7 cellular contexts compared by ENCODE assay signal in the genomic region with DNA sequence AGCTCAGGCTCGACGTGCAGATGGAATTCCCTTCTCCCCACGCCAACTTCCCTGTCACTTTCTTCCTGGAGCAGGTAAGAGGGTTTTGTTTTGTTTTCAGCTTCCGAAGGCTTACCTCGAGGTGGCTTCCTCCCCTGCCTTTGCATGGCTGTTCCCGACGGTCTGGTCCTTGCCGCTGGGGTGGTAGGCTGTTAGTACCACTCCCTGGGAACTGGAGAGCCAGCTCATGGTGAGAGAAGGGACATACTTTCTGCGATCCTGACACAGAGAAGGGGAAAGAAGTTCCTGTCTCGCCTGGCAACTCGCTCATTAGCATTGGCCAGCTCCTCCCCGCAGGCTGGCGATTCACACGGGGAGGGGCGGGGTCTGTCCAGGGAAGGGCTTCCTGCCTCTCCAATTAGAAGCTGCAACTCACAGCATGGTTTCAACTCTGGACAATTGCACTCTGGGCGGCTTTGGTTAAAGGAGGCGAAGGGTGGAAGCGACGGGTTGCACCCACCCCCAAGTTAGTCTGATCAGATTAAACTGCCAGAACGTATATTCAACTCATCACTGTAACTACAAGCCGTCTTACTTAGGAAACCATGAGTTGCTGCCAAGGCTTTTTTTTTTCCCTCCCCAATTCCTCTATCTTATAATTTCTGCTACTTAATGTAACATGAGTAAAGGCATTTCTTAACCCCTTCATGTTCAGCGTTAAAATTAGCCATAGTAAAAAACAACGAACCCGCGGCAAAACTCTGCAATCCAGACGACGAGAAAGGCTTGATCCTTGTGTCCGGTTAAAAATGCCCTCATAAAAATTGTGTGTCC.
DNase-seq lines count a peak whose midpoint lies in the region; ATAC-seq and TF ChIP-seq lines count a peak whose summit lies in the region.

A gene with protein sequence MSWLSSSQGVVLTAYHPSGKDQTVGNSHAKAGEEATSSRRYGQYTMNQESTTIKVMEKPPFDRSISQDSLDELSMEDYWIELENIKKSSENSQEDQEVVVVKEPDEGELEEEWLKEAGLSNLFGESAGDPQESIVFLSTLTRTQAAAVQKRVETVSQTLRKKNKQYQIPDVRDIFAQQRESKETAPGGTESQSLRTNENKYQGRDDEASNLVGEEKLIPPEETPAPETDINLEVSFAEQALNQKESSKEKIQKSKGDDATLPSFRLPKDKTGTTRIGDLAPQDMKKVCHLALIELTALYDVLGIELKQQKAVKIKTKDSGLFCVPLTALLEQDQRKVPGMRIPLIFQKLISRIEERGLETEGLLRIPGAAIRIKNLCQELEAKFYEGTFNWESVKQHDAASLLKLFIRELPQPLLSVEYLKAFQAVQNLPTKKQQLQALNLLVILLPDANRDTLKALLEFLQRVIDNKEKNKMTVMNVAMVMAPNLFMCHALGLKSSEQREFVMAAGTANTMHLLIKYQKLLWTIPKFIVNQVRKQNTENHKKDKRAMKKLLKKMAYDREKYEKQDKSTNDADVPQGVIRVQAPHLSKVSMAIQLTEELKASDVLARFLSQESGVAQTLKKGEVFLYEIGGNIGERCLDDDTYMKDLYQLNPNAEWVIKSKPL (minus strand): TSS at position 269 of the 813 bp plus-strand sequence. CDS start 41 bp downstream, at position 228.

- ATAC-seq in GM18499 (IDR thresholded peaks at IDR 0.05; ENCODE audit: insufficient read depth, unreplicated experiment) = peak; percentile 91
- peak; percentile 97 for ATAC-seq in HG02759 (IDR thresholded peaks at IDR 0.05; ENCODE audit: unreplicated experiment)

- no peaks in the 10 kb centered on the region for H3K27me3 ChIP-seq in WERI-Rb-1 (ENCODE audit: insufficient read depth, low read depth, severe bottlenecking)

- no peaks in the 10 kb centered on the region for H3K36me3 ChIP-seq in WERI-Rb-1

- DNase-seq in NCI-H187 (lab: John Stamatoyannopoulos, UW) (peak; percentile 27 to 56), WERI-Rb-1 (peak; percentile 91), cardiac fibroblast (ENCODE audit: low read depth in 2 of 2) (peak; percentile 92 to 95), inferior parietal cortex (ENCODE audit: extremely low spot score) (peak; percentile 62)
- DNase-seq in stimulated activated CD4-positive, alpha-beta T cell treated with anti-CD3 and anti-CD28 coated beads, Interleukin-12 subunit alpha, Interleukin-12 subunit beta, amount 100 ng/mL, for 24 hours (ENCODE audit: low read depth in 2 of 2) = peak; percentile 54 to 74

- H3K27ac ChIP-seq in WERI-Rb-1 = peak within 1 kb of the TSS; percentile 60

- H3K4me3 ChIP-seq in WERI-Rb-1 (ENCODE audit: low read depth, low read length) (peak within 1 kb of the TSS; percentile 70), cardiac fibroblast (replicated peaks in 1 of 2; ENCODE audit: low read depth in 2 of 2, low read length in 2 of 2) (peak within 1 kb of the TSS; percentile 71 to 78)

- TF ChIP-seq CTCF in WERI-Rb-1 (IDR thresholded peaks at IDR 0.05; ENCODE audit: low read depth, low read length) = no peak
- TF ChIP-seq CTCF in cardiac fibroblast (IDR thresholded peaks at IDR 0.05; ENCODE audit: low read depth, low read length) = no peak

- no peaks in the 10 kb centered on the region for H3K9me3 ChIP-seq in WERI-Rb-1 (ENCODE audit: severe bottlenecking)

Comparison
In these comparisons a context has a peak if more than half of its experiments do, and no peak if none do; other contexts are left out.
1. Peak in every context shown above with its lines: DNase-seq, ATAC-seq, H3K4me3 ChIP-seq and H3K27ac ChIP-seq.
2. DNase-seq: peak in every context shown above with its lines; median percentile 94 in cardiac fibroblast; 91 in WERI-Rb-1; 64 in stimulated activated CD4-positive, alpha-beta T cell treated with anti-CD3 and anti-CD28 coated beads, Interleukin-12 subunit alpha, Interleukin-12 subunit beta, amount 100 ng/mL, for 24 hours; 62 in inferior parietal cortex; 42 in NCI-H187.